Comparison of ENCODE assay signal across 13 cellular contexts in genomic region chr17:35630530-35631148, GRCh38. TPM values are rescaled to one million over a fixed set of nuclear protein-coding genes. Genes with fewer than 3 reads are reported as not detected.
DNase-seq lines count a peak whose midpoint lies in the region; ATAC-seq lines count a peak whose summit lies in the region.
"Had no signal": no experiment of that assay in that cellular context is flagged by ENCODE, and none has a peak within 500 bp of the region (broad histone marks: within the 10 kb centered on the region; RNA-seq: fewer than 3 reads in every experiment).

No MANE protein-coding gene starts in this region.

- H3K4me1 ChIP-seq in mesodermal cell (ENCODE audit: control insufficient read depth, insufficient read depth, low read length, poor library complexity, severe bottlenecking): peaks cover 5% of the 10 kb centered on the region

- H3K27ac ChIP-seq in mesodermal cell (ENCODE audit: low read depth, low read length, severe bottlenecking): peak overlapping the region; percentile 68

- H3K36me3 ChIP-seq in mesodermal cell (ENCODE audit: control insufficient read depth, insufficient read depth, low read length): peaks cover 67% of the 10 kb centered on the region

- H3K9me3 ChIP-seq in mesodermal cell (ENCODE audit: control insufficient read depth, low read length): no peaks in the 10 kb centered on the region
- H3K9me3 ChIP-seq: mucosa of descending colon had no signal

- whole genome bisulfite sequencing in mesodermal cell (ENCODE audit: insufficient coverage in 2 of 2), 2 experiments: no CpG with 5 or more reads among the region's 1 CpG

- no peak overlapping the region for H3K4me3 ChIP-seq in mesodermal cell (ENCODE audit: extremely low read depth, insufficient read depth, low read length, poor library complexity, severe bottlenecking)
- H3K4me3 ChIP-seq: mucosa of descending colon had no signal

- ATAC-seq in HG02763 (IDR thresholded peaks at IDR 0.05; ENCODE audit: unreplicated experiment): no peak
- ATAC-seq: mucosa of descending colon, sciatic nerve had no signal

- DNase-seq in EH (ENCODE audit: low read depth) (peak; percentile 86), NCI-H226 (peak; percentile 84), dermis blood vessel endothelial cell (peak; percentile 88), superior temporal gyrus (ENCODE audit: extremely low spot score) (no peak), NCI-H1105 treated with DMSO at 0.1 percent for 48 hours (lab: John Stamatoyannopoulos, UW) (no peak), SHP77 (lab: John Stamatoyannopoulos, UW) (no peak)
- DNase-seq: caudate nucleus, DMS153, mucosa of descending colon, NCI-H1417 treated with DMSO at 0.1 percent for 48 hours had no signal

RNA-seq across cellular contexts. Expression of gene AP2B1, which starts 43.5 kb away (rescaled TPM):
- 110 and 203 TPM in 2 replicates for total RNA-seq in dermis blood vessel endothelial cell
- 172 TPM for polyA plus RNA-seq in mesodermal cell (2013, experiment 1 of 2)
- 177 TPM for polyA plus RNA-seq in mesodermal cell (2013, experiment 2 of 2)

RNA-seq across cellular contexts. Expression of gene PEX12, which starts 52.3 kb away (rescaled TPM):
- 3.7 and 3.9 TPM in 2 replicates for total RNA-seq in dermis blood vessel endothelial cell
- polyA plus RNA-seq in mesodermal cell (2013, experiment 1 of 2): 6.4 TPM
- 5.7 TPM for polyA plus RNA-seq in mesodermal cell (2013, experiment 2 of 2)

Comparison
In these comparisons a context has a peak if more than half of its experiments do, and no peak if none do; other contexts are left out.
1. DNase-seq: peak in EH (single experiment), NCI-H226 (single experiment) and dermis blood vessel endothelial cell (single experiment); none in superior temporal gyrus (single experiment), NCI-H1105 treated with DMSO at 0.1 percent for 48 hours (single experiment) and SHP77 (0 of 2).